ENCODE assay signal across 8 cellular contexts in genomic region chr1:156727914-156728598, GRCh38. TPM values are rescaled to one million over a fixed set of nuclear protein-coding genes. Genes with fewer than 3 reads are reported as not detected.
A peak's percentile ranks its signal among the peaks of the same experiment; 100 is the strongest.
DNase-seq lines count a peak whose midpoint lies in the region; ATAC-seq, FAIRE-seq and TF ChIP-seq lines count a peak whose summit lies in the region.

TSS of gene METTL25B (plus strand) at chr1:156728469. CDS start at chr1:156729105, 636 bp downstream.

- no peaks in the 10 kb centered on the region for H3K27me3 ChIP-seq in CD8-positive, alpha-beta T cell (ENCODE audit: insufficient read depth, low read length)
- H3K27me3 ChIP-seq in endodermal cell (ENCODE audit: control insufficient read depth, insufficient read depth, low read length, poor library complexity, severe bottlenecking), result no peaks in the 10 kb centered on the region

- peaks cover 31% of the 10 kb centered on the region for H3K4me1 Mint-ChIP-seq in CD8-positive, alpha-beta T cell (ENCODE audit: low read depth)
- H3K4me1 Mint-ChIP-seq in activated CD8-positive, alpha-beta T cell treated with anti-CD3 and anti-CD28 coated beads for 36 hours (ENCODE audit: low read depth), result peaks cover 30% of the 10 kb centered on the region
- H3K4me1 Mint-ChIP-seq in endodermal cell, result peaks cover 5% of the 10 kb centered on the region
- peaks cover 38% of the 10 kb centered on the region for H3K4me1 Mint-ChIP-seq in stimulated activated memory B cell treated with anti-CD40 and anti-IgM and Interleukin-4, amounts not matched to agents 10 μg/mL and 1 μg/mL and 100 μg/mL, for 72 hours

- no peak within 1 kb of the TSS for H3K4me3 Mint-ChIP-seq in CD8-positive, alpha-beta T cell
- H3K4me3 Mint-ChIP-seq in activated CD8-positive, alpha-beta T cell treated with anti-CD3 and anti-CD28 coated beads for 36 hours, result no peak within 1 kb of the TSS
- H3K4me3 Mint-ChIP-seq in endodermal cell, result no peak within 1 kb of the TSS
- no peak within 1 kb of the TSS for H3K4me3 Mint-ChIP-seq in stimulated activated memory B cell treated with anti-CD40 and anti-IgM and Interleukin-4, amounts not matched to agents 10 μg/mL and 1 μg/mL and 100 μg/mL, for 72 hours

- peaks cover 20% of the 10 kb centered on the region for H3K36me3 ChIP-seq in CD8-positive, alpha-beta T cell (ENCODE audit: insufficient read depth, low read length)
- H3K36me3 ChIP-seq in endodermal cell (ENCODE audit: control insufficient read depth, insufficient read depth, low read length), result peaks cover 26% of the 10 kb centered on the region

- CTCF ChIA-PET in CD8-positive, alpha-beta T cell (lab: Charles Lee), result interaction anchor here (0.6 to 34.6 kb wide), 15 partner anchors 8 to 200 kb away, joined by 3 to 997 read pairs (median 9); partner anchors contain the start of genes CRABP2, HDGF, MRPL24 and NES
- CTCF ChIA-PET in activated CD8-positive, alpha-beta T cell treated with anti-CD3 and anti-CD28 coated beads for 36 hours (lab: Charles Lee), result interaction anchor here (0.9 to 10.6 kb wide), 19 partner anchors 14 to 200 kb away, joined by 3 to 396 read pairs (median 43); partner anchors contain the start of genes CRABP2, HDGF, INSRR and MRPL24

- peak in 5 of 7 experiments; percentile 60 to 75 (median 67) for DNase-seq in CD8-positive, alpha-beta T cell
- DNase-seq in GM19239 (ENCODE audit: insufficient read length, low spot score), result peak; percentile 65
- peak; percentile 47 for DNase-seq in NCI-H748 treated with DMSO at 0.1 percent for 48 hours (lab: John Stamatoyannopoulos, UW)
- peak; percentile 87 for DNase-seq in activated CD8-positive, alpha-beta T cell treated with anti-CD3 and anti-CD28 coated beads for 36 hours
- peak; percentile 92 for DNase-seq in endodermal cell
- peak; percentile 75 for DNase-seq in middle frontal gyrus (ENCODE audit: extremely low spot score, low spot score)

- WGBS in endodermal cell (ENCODE audit: insufficient coverage in 1 of 2, insufficient read length in 1 of 2), 2 experiments, result 1% methylated on average over 11 to 46 of the region's 46 CpGs

- ATAC-seq in CD8-positive, alpha-beta T cell, result peak; percentile 53
- peak; percentile 70 for ATAC-seq in HG03354 (IDR thresholded peaks at IDR 0.05; ENCODE audit: poor library complexity, severe bottlenecking, unreplicated experiment)
- peak; percentile 71 for ATAC-seq in activated CD8-positive, alpha-beta T cell treated with anti-CD3 and anti-CD28 coated beads for 36 hours
- peak; percentile 85 for ATAC-seq in stimulated activated memory B cell treated with anti-CD40 and anti-IgM and Interleukin-4, amounts not matched to agents 10 μg/mL and 1 μg/mL and 100 μg/mL, for 72 hours

- peak within 1 kb of the TSS; percentile 95 for H3K27ac Mint-ChIP-seq in CD8-positive, alpha-beta T cell
- H3K27ac Mint-ChIP-seq in activated CD8-positive, alpha-beta T cell treated with anti-CD3 and anti-CD28 coated beads for 36 hours, result no peak within 1 kb of the TSS
- H3K27ac Mint-ChIP-seq in endodermal cell, result peak within 1 kb of the TSS; percentile 91
- H3K27ac Mint-ChIP-seq in stimulated activated memory B cell treated with anti-CD40 and anti-IgM and Interleukin-4, amounts not matched to agents 10 μg/mL and 1 μg/mL and 100 μg/mL, for 72 hours, result no peak within 1 kb of the TSS

- no peaks in the 10 kb centered on the region for H3K27me3 Mint-ChIP-seq in CD8-positive, alpha-beta T cell (ENCODE audit: low read depth)
- H3K27me3 Mint-ChIP-seq in activated CD8-positive, alpha-beta T cell treated with anti-CD3 and anti-CD28 coated beads for 36 hours, result no peaks in the 10 kb centered on the region
- H3K27me3 Mint-ChIP-seq in endodermal cell (ENCODE audit: insufficient read depth), result no peaks in the 10 kb centered on the region
- no peaks in the 10 kb centered on the region for H3K27me3 Mint-ChIP-seq in stimulated activated memory B cell treated with anti-CD40 and anti-IgM and Interleukin-4, amounts not matched to agents 10 μg/mL and 1 μg/mL and 100 μg/mL, for 72 hours

- H3K4me3 ChIP-seq in CD8-positive, alpha-beta T cell (ENCODE audit: low read depth, low read length), result peak within 1 kb of the TSS; percentile 80
- peak within 1 kb of the TSS; percentile 97 for H3K4me3 ChIP-seq in endodermal cell (ENCODE audit: low read length)

- no peaks in the 10 kb centered on the region for H3K9me3 ChIP-seq in CD8-positive, alpha-beta T cell (ENCODE audit: low read length)
- H3K9me3 ChIP-seq in endodermal cell (ENCODE audit: control insufficient read depth, low read length), result no peaks in the 10 kb centered on the region

- H3K36me3 Mint-ChIP-seq in CD8-positive, alpha-beta T cell, result peaks cover 39% of the 10 kb centered on the region
- peaks cover 24% of the 10 kb centered on the region for H3K36me3 Mint-ChIP-seq in activated CD8-positive, alpha-beta T cell treated with anti-CD3 and anti-CD28 coated beads for 36 hours (ENCODE audit: low read depth)
- peaks cover 20% of the 10 kb centered on the region for H3K36me3 Mint-ChIP-seq in endodermal cell (ENCODE audit: low read depth)
- peaks cover 23% of the 10 kb centered on the region for H3K36me3 Mint-ChIP-seq in stimulated activated memory B cell treated with anti-CD40 and anti-IgM and Interleukin-4, amounts not matched to agents 10 μg/mL and 1 μg/mL and 100 μg/mL, for 72 hours

- no peak for FAIRE-seq in GM19239 (lab: Jason Lieb, UNC)

- POLR2A ChIA-PET in CD8-positive, alpha-beta T cell (lab: Charles Lee), result interaction anchor here (0.6 to 4.9 kb wide), 7 partner anchors 13 to 356 kb away, joined by 3 to 44 read pairs (median 12); partner anchors contain the start of genes CRABP2, HDGF, MRPL24 and PRCC
- POLR2A ChIA-PET in activated CD8-positive, alpha-beta T cell treated with anti-CD3 and anti-CD28 coated beads for 36 hours (lab: Charles Lee), result interaction anchor here (0.8 to 7.0 kb wide), 13 partner anchors 9 to 228 kb away, joined by 3 to 89 read pairs (median 5); partner anchors contain the start of genes HDGF, INSRR, MEF2D and MRPL24

- TF ChIP-seq CTCF in CD8-positive, alpha-beta T cell (IDR thresholded peaks at IDR 0.05), result no peak
- no peak for TF ChIP-seq CTCF in activated CD8-positive, alpha-beta T cell treated with anti-CD3 and anti-CD28 coated beads for 36 hours (IDR thresholded peaks at IDR 0.05)
- TF ChIP-seq CTCF in endodermal cell (conservative IDR thresholded peaks at IDR 0.05), result no peak

- intact Hi-C loops in CD8-positive, alpha-beta T cell (cut with DNase I, micrococcal nuclease), result loop anchor here (1.0 to 5.0 kb wide), 6 partner anchors 13 to 409 kb away; partner anchors contain the start of genes HDGF (in 2 of the 2), MRPL24 (in 2 of the 2), PRCC (in 2 of the 2) and ETV3 (in 1 of the 2)
- intact Hi-C loops in activated CD8-positive, alpha-beta T cell treated with anti-CD3 and anti-CD28 coated beads for 36 hours (cut with micrococcal nuclease), result loop anchor here (5.0 kb wide), 3 partner anchors 39 to 134 kb away; partner anchors contain the start of genes NTRK1 and PRCC

- H3K4me1 ChIP-seq in CD8-positive, alpha-beta T cell (ENCODE audit: insufficient read depth, low read length), result peaks cover 45% of the 10 kb centered on the region
- H3K4me1 ChIP-seq in endodermal cell (ENCODE audit: control insufficient read depth, insufficient read depth, low read length), result peaks cover 17% of the 10 kb centered on the region

- H3K9ac ChIP-seq in endodermal cell (ENCODE audit: extremely low read depth, low read length, poor library complexity, severe bottlenecking), result peak within 1 kb of the TSS; percentile 81

- H3K27ac ChIP-seq in CD8-positive, alpha-beta T cell (ENCODE audit: low read depth, low read length), result peak within 1 kb of the TSS; percentile 88
- peak within 1 kb of the TSS; percentile 50 for H3K27ac ChIP-seq in endodermal cell (ENCODE audit: low read depth, low read length)

- H3K9me3 Mint-ChIP-seq in CD8-positive, alpha-beta T cell, result no peaks in the 10 kb centered on the region
- no peaks in the 10 kb centered on the region for H3K9me3 Mint-ChIP-seq in activated CD8-positive, alpha-beta T cell treated with anti-CD3 and anti-CD28 coated beads for 36 hours
- H3K9me3 Mint-ChIP-seq in endodermal cell, result no peaks in the 10 kb centered on the region
- no peaks in the 10 kb centered on the region for H3K9me3 Mint-ChIP-seq in stimulated activated memory B cell treated with anti-CD40 and anti-IgM and Interleukin-4, amounts not matched to agents 10 μg/mL and 1 μg/mL and 100 μg/mL, for 72 hours

RNA-seq across cellular contexts. Expression of gene METTL25B, which starts in this region (rescaled TPM):
- 10 to 100 TPM in 1 of 2 experiments, 1 to 10 TPM in 1; 9.8 to 11.4 TPM for total RNA-seq in CD8-positive, alpha-beta T cell
- total RNA-seq in activated CD8-positive, alpha-beta T cell treated with anti-CD3 and anti-CD28 coated beads for 36 hours, result 10 to 100 TPM; 32.3 to 32.5 TPM
- total RNA-seq in endodermal cell, result 10 to 100 TPM; 25.9 to 35.5 TPM
- 36.0 TPM for polyA plus RNA-seq in endodermal cell (2013, experiment 1 of 2)
- 33.1 TPM for polyA plus RNA-seq in endodermal cell (2013, experiment 2 of 2)

Comparison
In these comparisons a context has a peak if more than half of its experiments do, and no peak if none do; other contexts are left out.
1. Peak in every context shown above with its lines: DNase-seq, ATAC-seq, H3K4me3 ChIP-seq and H3K27ac ChIP-seq.
2. H3K27ac Mint-ChIP-seq: peak in CD8-positive, alpha-beta T cell (single experiment) and endodermal cell (single experiment); none in activated CD8-positive, alpha-beta T cell treated with anti-CD3 and anti-CD28 coated beads for 36 hours (single experiment) and stimulated activated memory B cell treated with anti-CD40 and anti-IgM and Interleukin-4, amounts not matched to agents 10 μg/mL and 1 μg/mL and 100 μg/mL, for 72 hours (single experiment).